Comparison of ENCODE assay signal across 21 cellular contexts in the genomic region with DNA sequence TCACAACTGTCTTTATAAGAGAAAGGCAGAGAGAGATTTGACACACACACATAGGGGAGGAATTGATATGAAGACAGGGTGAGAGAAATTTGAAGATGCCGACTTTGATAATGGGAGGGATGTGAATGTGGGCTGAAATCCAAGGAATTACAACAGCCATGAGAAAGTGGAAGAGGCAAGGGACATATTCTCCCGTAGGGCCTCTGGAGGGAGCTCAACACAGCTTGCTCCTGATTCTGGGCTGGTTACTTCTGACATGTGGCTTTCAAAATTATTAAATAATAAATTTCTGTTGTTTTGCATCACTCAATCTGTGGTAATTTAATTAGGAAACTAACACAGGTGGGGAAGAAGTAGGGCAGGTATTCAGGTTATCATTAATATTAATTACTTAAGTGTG.
DNase-seq lines count a peak whose midpoint lies in the region; ATAC-seq, FAIRE-seq and TF ChIP-seq lines count a peak whose summit lies in the region.
"Had no signal": no experiment of that assay in that cellular context is flagged by ENCODE, and none has a peak within 500 bp of the region (broad histone marks: within the 10 kb centered on the region; RNA-seq: fewer than 3 reads in every experiment).

No MANE protein-coding gene starts in this region.

- CTCF ChIA-PET in MCF 10A (lab: Yijun Ruan, JAX), result interaction anchor here (0.8 kb wide), 1 partner anchor 18 kb away, joined by 3 read pairs; no protein-coding TSS in a partner anchor
- CTCF ChIA-PET in Panc1 (lab: Charles Lee), result no interaction called here

- no peaks in the 10 kb centered on the region for H3K27me3 Mint-ChIP-seq in MCF 10A (ENCODE audit: insufficient read depth, unreplicated experiment)
- H3K27me3 Mint-ChIP-seq: activated naive CD4-positive, alpha-beta T cell treated with anti-CD3 and anti-CD28 coated beads, Interleukin-2, amount 50 U/mL, for 24 hours; stimulated activated naive CD8-positive, alpha-beta T cell treated with anti-CD3 and anti-CD28 coated beads, Interleukin-15, Interleukin-2, amounts not matched to agents 100 ng/mL and 50 ng/mL, for 24 hours had no signal

- H3K27me3 ChIP-seq in breast epithelium (no peaks in the 10 kb centered on the region), Panc1 (ENCODE audit: control insufficient read depth, insufficient read depth, low read length) (no peaks in the 10 kb centered on the region), prostate gland (replicated peaks; ENCODE audit: insufficient read depth) (no peaks in the 10 kb centered on the region), suprapubic skin (no peaks in the 10 kb centered on the region)
- H3K27me3 ChIP-seq: body of pancreas, heart right ventricle, neutrophil, SJSA1, upper lobe of left lung had no signal

- H3K4me1 ChIP-seq in breast epithelium, result no peaks in the 10 kb centered on the region
- H3K4me1 ChIP-seq in Panc1 (ENCODE audit: control insufficient read depth, insufficient read depth, low read length), result no peaks in the 10 kb centered on the region
- H3K4me1 ChIP-seq in prostate gland (replicated peaks), result no peaks in the 10 kb centered on the region
- no peaks in the 10 kb centered on the region for H3K4me1 ChIP-seq in suprapubic skin
- H3K4me1 ChIP-seq: body of pancreas, heart right ventricle, SJSA1, upper lobe of left lung had no signal

- H3K27ac Mint-ChIP-seq in MCF 10A (ENCODE audit: low read depth, unreplicated experiment), result no peak overlapping the region
- H3K27ac Mint-ChIP-seq: activated naive CD4-positive, alpha-beta T cell treated with anti-CD3 and anti-CD28 coated beads, Interleukin-2, amount 50 U/mL, for 24 hours; CD8-positive, alpha-beta T cell; stimulated activated naive CD8-positive, alpha-beta T cell treated with anti-CD3 and anti-CD28 coated beads, Interleukin-15, Interleukin-2, amounts not matched to agents 100 ng/mL and 50 ng/mL, for 24 hours had no signal

- peak; percentile 12 for DNase-seq in MCF 10A (ENCODE audit: unreplicated experiment)
- no peak for DNase-seq in breast epithelium (ENCODE audit: low spot score in 2 of 2)
- DNase-seq in Panc1 (ENCODE audit: low read depth, low spot score), result no peak
- no peak for DNase-seq in epithelial cell of proximal tubule (ENCODE audit: low read depth)
- DNase-seq in urothelium cell line (ENCODE audit: low spot score), result peak; percentile 9
- no peak for DNase-seq in head of caudate nucleus
- no peak for DNase-seq in prostate gland (ENCODE audit: low spot score)
- DNase-seq in suprapubic skin (ENCODE audit: low spot score in 2 of 2), result no peak
- DNase-seq: activated CD4-positive, alpha-beta T cell treated with anti-CD3 and anti-CD28 coated beads, Interleukin-2, amount 50 U/mL, for 1 hour; body of pancreas; CD8-positive, alpha-beta T cell; heart right ventricle; kidney glomerular epithelial cell; NCI-H187 treated with DMSO at 0.1 percent for 48 hours; NCI-H446 treated with DMSO at 0.1 percent for 48 hours; upper lobe of left lung had no signal

- H3K36me3 ChIP-seq in breast epithelium, result no peaks in the 10 kb centered on the region
- H3K36me3 ChIP-seq in Panc1 (ENCODE audit: control insufficient read depth, insufficient read depth, low read length), result no peaks in the 10 kb centered on the region
- no peaks in the 10 kb centered on the region for H3K36me3 ChIP-seq in prostate gland
- H3K36me3 ChIP-seq in suprapubic skin, result no peaks in the 10 kb centered on the region
- H3K36me3 ChIP-seq: heart right ventricle, neutrophil, SJSA1, upper lobe of left lung had no signal

- no peak for TF ChIP-seq EP300 in suprapubic skin (IDR thresholded peaks at IDR 0.05)

- no peak for ATAC-seq in Panc1
- ATAC-seq: body of pancreas; CD8-positive, alpha-beta T cell; heart right ventricle; sciatic nerve had no signal

- intact Hi-C loops in MCF 10A (cut with micrococcal nuclease), result loop anchor here (2.0 kb wide), 1 partner anchor 955 kb away; no protein-coding TSS in a partner anchor
- intact Hi-C loops in breast epithelium (cut with DNase I; ENCODE audit: low total_unique reads), result no loop called here
- intact Hi-C loops in Panc1 (cut with micrococcal nuclease; ENCODE audit: unreplicated experiment), result no loop called here
- intact Hi-C loops in head of caudate nucleus (cut with DNase I), result no loop called here
- intact Hi-C loops in prostate gland (cut with DNase I), result no loop called here

- 67% methylated on average over 2 of the region's 2 CpGs for WGBS in prostate gland
- WGBS in suprapubic skin, result 49% methylated on average over 2 of the region's 2 CpGs

- H3K36me3 Mint-ChIP-seq in MCF 10A (ENCODE audit: insufficient read depth, unreplicated experiment), result no peaks in the 10 kb centered on the region
- H3K36me3 Mint-ChIP-seq: activated naive CD4-positive, alpha-beta T cell treated with anti-CD3 and anti-CD28 coated beads, Interleukin-2, amount 50 U/mL, for 24 hours; CD8-positive, alpha-beta T cell had no signal

- BruUV-seq in MCF 10A (replicated peaks; lab: Mats Ljungman, UMichigan) (no TSS peak), Panc1 (replicated peaks; lab: Mats Ljungman, UMichigan) (no TSS peak)

- in situ Hi-C loops in Panc1 (cut with HindIII; ENCODE audit: low pct_unique_long_range_greater_than_20kb, low sequenced_read_pairs), result no loop called here

- no peaks in the 10 kb centered on the region for H3K4me1 Mint-ChIP-seq in MCF 10A (ENCODE audit: insufficient read depth, unreplicated experiment)
- H3K4me1 Mint-ChIP-seq: activated naive CD4-positive, alpha-beta T cell treated with anti-CD3 and anti-CD28 coated beads, Interleukin-2, amount 50 U/mL, for 24 hours had no signal

- H3K9me3 Mint-ChIP-seq in MCF 10A (ENCODE audit: unreplicated experiment), result no peaks in the 10 kb centered on the region
- H3K9me3 Mint-ChIP-seq: activated naive CD4-positive, alpha-beta T cell treated with anti-CD3 and anti-CD28 coated beads, Interleukin-2, amount 50 U/mL, for 24 hours; stimulated activated naive CD8-positive, alpha-beta T cell treated with anti-CD3 and anti-CD28 coated beads, Interleukin-15, Interleukin-2, amounts not matched to agents 100 ng/mL and 50 ng/mL, for 24 hours had no signal

- no peak overlapping the region for H3K27ac ChIP-seq in breast epithelium
- no peak overlapping the region for H3K27ac ChIP-seq in Panc1 (ENCODE audit: low read length)
- no peak overlapping the region for H3K27ac ChIP-seq in prostate gland
- no peak overlapping the region for H3K27ac ChIP-seq in suprapubic skin
- H3K27ac ChIP-seq: body of pancreas, heart right ventricle, neutrophil, SJSA1, upper lobe of left lung had no signal

- no peak for TF ChIP-seq CTCF in MCF 10A (IDR thresholded peaks at IDR 0.05; ENCODE audit: unreplicated experiment)
- no peak for TF ChIP-seq CTCF in breast epithelium (IDR thresholded peaks at IDR 0.05)
- 0 out of 2 replicates have a peak, but pooled peaks have one; percentile 3 for TF ChIP-seq CTCF in Panc1 (IDR thresholded peaks at IDR 0.05)
- peak; percentile 42 for TF ChIP-seq CTCF in epithelial cell of proximal tubule (conservative IDR thresholded peaks at IDR 0.05; ENCODE audit: low read depth, low read length)
- TF ChIP-seq CTCF in prostate gland (IDR thresholded peaks at IDR 0.05), result no peak
- TF ChIP-seq CTCF in suprapubic skin (IDR thresholded peaks at IDR 0.05), result no peak

- no peak overlapping the region for H3K4me3 Mint-ChIP-seq in MCF 10A (ENCODE audit: unreplicated experiment)
- H3K4me3 Mint-ChIP-seq: activated naive CD4-positive, alpha-beta T cell treated with anti-CD3 and anti-CD28 coated beads, Interleukin-2, amount 50 U/mL, for 24 hours; CD8-positive, alpha-beta T cell; stimulated activated naive CD8-positive, alpha-beta T cell treated with anti-CD3 and anti-CD28 coated beads, Interleukin-15, Interleukin-2, amounts not matched to agents 100 ng/mL and 50 ng/mL, for 24 hours had no signal

- FAIRE-seq in urothelium cell line (lab: Jason Lieb, UNC), result no peak

- TF ChIP-seq POLR2A in breast epithelium (IDR thresholded peaks at IDR 0.05) (no peak), prostate gland (IDR thresholded peaks at IDR 0.05) (no peak), suprapubic skin (IDR thresholded peaks at IDR 0.05) (no peak)

- POLR2A ChIA-PET in MCF 10A (lab: Yijun Ruan, JAX) (no interaction called here), Panc1 (lab: Charles Lee) (no interaction called here)

- H3K9me3 ChIP-seq in breast epithelium, result no peaks in the 10 kb centered on the region
- no peaks in the 10 kb centered on the region for H3K9me3 ChIP-seq in Panc1 (ENCODE audit: control insufficient read depth, insufficient read depth, low read depth, low read length)
- no peaks in the 10 kb centered on the region for H3K9me3 ChIP-seq in prostate gland
- no peaks in the 10 kb centered on the region for H3K9me3 ChIP-seq in suprapubic skin
- H3K9me3 ChIP-seq: body of pancreas, heart right ventricle, neutrophil, SJSA1, upper lobe of left lung had no signal

- H3K4me3 ChIP-seq in breast epithelium (no peak overlapping the region), Panc1 (ENCODE audit: low read depth in 2 of 2, low read length in 2 of 2) (no peak overlapping the region), epithelial cell of proximal tubule (ENCODE audit: low read depth, low read length) (no peak overlapping the region), prostate gland (no peak overlapping the region), suprapubic skin (no peak overlapping the region)
- H3K4me3 ChIP-seq: body of pancreas, heart right ventricle, SJSA1, upper lobe of left lung had no signal

Comparison
In these comparisons a context has a peak if more than half of its experiments do, and no peak if none do; other contexts are left out.
1. DNase-seq: peak in MCF 10A (single experiment) and urothelium cell line (single experiment); none in breast epithelium (0 of 2), Panc1 (single experiment), epithelial cell of proximal tubule (single experiment), head of caudate nucleus (0 of 42), prostate gland (single experiment) and suprapubic skin (0 of 2).
2. CTCF ChIP-seq: peak in Panc1 (single experiment) and epithelial cell of proximal tubule (single experiment); none in MCF 10A (single experiment), breast epithelium (0 of 3), prostate gland (0 of 4) and suprapubic skin (0 of 2).